Comparison of ENCODE assay signal across 13 cellular contexts in genomic region chr1:20250346-20250989, GRCh38. TPM values are rescaled to one million over a fixed set of nuclear protein-coding genes. Genes with fewer than 3 reads are reported as not detected.
DNase-seq lines count a peak whose midpoint lies in the region; ATAC-seq and TF ChIP-seq lines count a peak whose summit lies in the region.
"Had no signal": no experiment of that assay in that cellular context is flagged by ENCODE, and none has a peak within 500 bp of the region (broad histone marks: within the 10 kb centered on the region; RNA-seq: fewer than 3 reads in every experiment).

No MANE protein-coding gene starts in this region.

- peaks cover 4% of the 10 kb centered on the region for H3K27me3 Mint-ChIP-seq in activated CD8-positive, alpha-beta T cell treated with anti-CD3 and anti-CD28 coated beads for 36 hours

- H3K27me3 ChIP-seq in BLaER1 (no peaks in the 10 kb centered on the region), GM23248 (replicated peaks; ENCODE audit: insufficient read depth) (0 out of 2 replicates have a peak, but pooled peaks cover 11% of the 10 kb centered on the region), liver (ENCODE audit: control insufficient read depth in 4 of 4, insufficient read depth in 4 of 4, low read length in 3 of 4) (no peaks in the 10 kb centered on the region)

- H3K9me3 Mint-ChIP-seq in activated CD8-positive, alpha-beta T cell treated with anti-CD3 and anti-CD28 coated beads for 36 hours: no peaks in the 10 kb centered on the region
- H3K9me3 Mint-ChIP-seq: immature natural killer cell had no signal

- ATAC-seq in activated CD8-positive, alpha-beta T cell treated with anti-CD3 and anti-CD28 coated beads for 36 hours: no peak
- ATAC-seq in HG02884 (IDR thresholded peaks at IDR 0.05; ENCODE audit: unreplicated experiment) (no peak), GM19463 (IDR thresholded peaks at IDR 0.05; ENCODE audit: unreplicated experiment) (no peak)

- H3K36me3 ChIP-seq in BLaER1: no peaks in the 10 kb centered on the region
- no peaks in the 10 kb centered on the region for H3K36me3 ChIP-seq in GM23248 (ENCODE audit: low read depth)
- H3K36me3 ChIP-seq in liver (ENCODE audit: control insufficient read depth in 4 of 4, insufficient read depth in 3 of 4, low read depth in 1 of 4, low read length in 3 of 4): no peaks in the 10 kb centered on the region

- in situ Hi-C loops in GM23248 (cut with MboI): no loop called here

- no peak overlapping the region for H3K4me3 Mint-ChIP-seq in activated CD8-positive, alpha-beta T cell treated with anti-CD3 and anti-CD28 coated beads for 36 hours
- H3K4me3 Mint-ChIP-seq: immature natural killer cell had no signal

- no peaks in the 10 kb centered on the region for H3F3A ChIP-seq in GM23248 (ENCODE audit: insufficient read depth)

- H3K4me1 ChIP-seq in BLaER1 (peaks cover 9% of the 10 kb centered on the region), GM23248 (ENCODE audit: insufficient read depth) (no peaks in the 10 kb centered on the region), liver (ENCODE audit: control insufficient read depth in 4 of 4, insufficient read depth in 4 of 4, low read length in 3 of 4) (peaks cover 3 to 8% (median 6%) of the 10 kb centered on the region in 4 donors)

- H3K9ac ChIP-seq in BLaER1 (no peak overlapping the region), GM23248 (no peak overlapping the region), liver (ENCODE audit: low read depth in 1 of 2, low read length in 2 of 2) (no peak overlapping the region)

- peaks cover 22% of the 10 kb centered on the region for H3K4me1 Mint-ChIP-seq in activated CD8-positive, alpha-beta T cell treated with anti-CD3 and anti-CD28 coated beads for 36 hours (ENCODE audit: low read depth)

- TF ChIP-seq RAD21 in liver (IDR thresholded peaks at IDR 0.05): no peak

- H3K27ac Mint-ChIP-seq in activated CD8-positive, alpha-beta T cell treated with anti-CD3 and anti-CD28 coated beads for 36 hours: peak overlapping the region; percentile 1
- H3K27ac Mint-ChIP-seq: immature natural killer cell had no signal

- H3K4me3 ChIP-seq in BLaER1 (no peak overlapping the region), GM23248 (no peak overlapping the region), liver (ENCODE audit: low read depth in 1 of 3, low read length in 3 of 3) (no peak overlapping the region)
- H3K4me3 ChIP-seq: dorsolateral prefrontal cortex had no signal

- POLR2A ChIA-PET in activated CD8-positive, alpha-beta T cell treated with anti-CD3 and anti-CD28 coated beads for 36 hours (lab: Charles Lee): no interaction called here

- CTCF ChIA-PET in activated CD8-positive, alpha-beta T cell treated with anti-CD3 and anti-CD28 coated beads for 36 hours (lab: Charles Lee): interaction anchor here (0.6 to 2.1 kb wide), 7 partner anchors 9 to 1357 kb away, joined by 3 to 8 read pairs (median 3); no protein-coding TSS in a partner anchor

- no peaks in the 10 kb centered on the region for H3K79me2 ChIP-seq in GM23248 (ENCODE audit: insufficient read depth)

- H3K9me2 ChIP-seq in GM23248 (ENCODE audit: insufficient read depth): no peaks in the 10 kb centered on the region

- intact Hi-C loops in activated CD8-positive, alpha-beta T cell treated with anti-CD3 and anti-CD28 coated beads for 36 hours (cut with micrococcal nuclease): no loop called here
- intact Hi-C loops in head of caudate nucleus (cut with DNase I): no loop called here

- H3K4me2 ChIP-seq in BLaER1 (peak overlapping the region; percentile 23), GM23248 (ENCODE audit: unreplicated experiment) (no peak overlapping the region)

- no peaks in the 10 kb centered on the region for H3K9me3 ChIP-seq in BLaER1
- H3K9me3 ChIP-seq in GM23248 (ENCODE audit: low read depth): no peaks in the 10 kb centered on the region
- H3K9me3 ChIP-seq in liver (ENCODE audit: control insufficient read depth in 4 of 4, low read length in 3 of 4): peaks cover 0 to 3% (median 0%) of the 10 kb centered on the region in 4 donors

- no peaks in the 10 kb centered on the region for H4K20me1 ChIP-seq in BLaER1
- no peaks in the 10 kb centered on the region for H4K20me1 ChIP-seq in GM23248 (ENCODE audit: insufficient read depth)

- TF ChIP-seq CTCF in activated CD8-positive, alpha-beta T cell treated with anti-CD3 and anti-CD28 coated beads for 36 hours (IDR thresholded peaks at IDR 0.05): no peak
- TF ChIP-seq CTCF in liver (IDR thresholded peaks at IDR 0.05; ENCODE audit: low read depth, low read length, missing input control): no peak

- H2AFZ ChIP-seq in GM23248: no peak overlapping the region

- H3K27ac ChIP-seq in BLaER1: no peak overlapping the region
- no peak overlapping the region for H3K27ac ChIP-seq in GM23248
- H3K27ac ChIP-seq in liver (ENCODE audit: low read depth in 1 of 2, low read length in 2 of 2): no peak overlapping the region
- H3K27ac ChIP-seq: dorsolateral prefrontal cortex had no signal

- DNase-seq in GM23248 (peak; percentile 65), iPS-NIHi7 (ENCODE audit: extremely low spot score) (no peak), head of caudate nucleus (no peak)
- peak; percentile 46 for DNase-seq in activated CD8-positive, alpha-beta T cell treated with anti-CD3 and anti-CD28 coated beads for 36 hours
- DNase-seq: activated CD8-positive, alpha-beta memory T cell treated with anti-CD3 and anti-CD28 coated beads, Interleukin-2, amount 50 U/mL, for 4 hours; dorsolateral prefrontal cortex; immature natural killer cell; retina had no signal

- H3K36me3 Mint-ChIP-seq in activated CD8-positive, alpha-beta T cell treated with anti-CD3 and anti-CD28 coated beads for 36 hours (ENCODE audit: low read depth): no peaks in the 10 kb centered on the region
- H3K36me3 Mint-ChIP-seq: immature natural killer cell had no signal

- WGBS in GM23248 (ENCODE audit: low coverage in 1 of 2, low lambda C conversion rate in 2 of 2, missing lambda C conversion rate in 2 of 2), 2 experiments: 20 to 28% methylated on average over 7 of the region's 7 CpGs
- 23% methylated on average over 7 of the region's 7 CpGs for WGBS in liver

TF ChIP-seq in liver, 16 proteins besides CTCF, POLR2A, EP300 and RAD21:
- TF ChIP-seq TAF1 (conservative IDR thresholded peaks at IDR 0.05) (no peak), RXRA (IDR thresholded peaks at IDR 0.05) (peak; percentile 54 to 67), FOXA1 (IDR thresholded peaks at IDR 0.05) (peak; percentile 19), YY1 (IDR thresholded peaks at IDR 0.05) (peak; percentile 46), SP1 (IDR thresholded peaks at IDR 0.05) (peak; percentile 85), HNF4A (conservative IDR thresholded peaks at IDR 0.05) (peak; percentile 82 to 83), ZBTB33 (IDR thresholded peaks at IDR 0.05) (no peak)
- TF ChIP-seq, protein P1, sequence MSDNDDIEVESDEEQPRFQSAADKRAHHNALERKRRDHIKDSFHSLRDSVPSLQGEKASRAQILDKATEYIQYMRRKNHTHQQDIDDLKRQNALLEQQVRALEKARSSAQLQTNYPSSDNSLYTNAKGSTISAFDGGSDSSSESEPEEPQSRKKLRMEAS (IDR thresholded peaks at IDR 0.05): peak; percentile 38
TF ChIP-seq in liver: peak in this region for 6.

RNA-seq across cellular contexts. Expression of gene VWA5B1, which starts 40.2 kb away (rescaled TPM):
- not detected in 2 replicates for total RNA-seq in GM23248 (2014; rRNA removed; shearing (Covaris generic))
- polyA plus RNA-seq in GM23248 (2016; fragmentation: Nextera tagmentation; extraction: Ambion mirVana) (not detected in 2 replicates), liver (not detected)
- total RNA-seq in activated CD8-positive, alpha-beta T cell treated with anti-CD3 and anti-CD28 coated beads for 36 hours: not detected
- total RNA-seq in liver: not detected
- total RNA-seq: SK-MEL-5 had no signal
- polyA plus RNA-seq: immature natural killer cell had no signal

Comparison
In these comparisons a context has a peak if more than half of its experiments do, and no peak if none do; other contexts are left out.
1. DNase-seq: peak in GM23248 (single experiment) and activated CD8-positive, alpha-beta T cell treated with anti-CD3 and anti-CD28 coated beads for 36 hours (single experiment); none in iPS-NIHi7 (single experiment) and head of caudate nucleus (0 of 42).